ENCODE assay signal across 8 cellular contexts in the genomic region with DNA sequence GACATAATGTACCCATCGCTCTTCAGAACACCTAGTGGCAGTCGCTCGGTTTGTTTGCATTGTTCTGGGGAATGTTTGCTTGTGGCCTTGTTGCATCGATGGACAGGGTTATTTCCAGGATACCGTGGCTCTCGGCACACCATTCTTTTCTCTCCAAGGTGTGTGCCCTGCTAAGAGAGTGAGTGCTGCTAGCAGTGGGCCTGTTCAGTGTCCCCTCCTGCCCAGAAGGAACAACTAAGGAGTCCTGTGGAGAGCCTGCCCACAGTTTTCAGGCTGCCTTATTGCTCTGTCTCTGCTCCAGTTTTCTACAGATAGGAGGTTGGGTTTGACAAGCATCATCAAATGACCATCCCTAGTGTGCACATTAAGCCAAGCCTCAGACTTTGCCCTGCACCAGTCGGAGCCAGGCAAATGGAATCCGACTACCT. TPM values are rescaled to one million over a fixed set of nuclear protein-coding genes. Genes with fewer than 3 reads are reported as not detected.
DNase-seq lines count a peak whose midpoint lies in the region; ATAC-seq, FAIRE-seq and TF ChIP-seq lines count a peak whose summit lies in the region.

No MANE protein-coding gene starts in this region.

- H3K79me2 ChIP-seq in endothelial cell of umbilical vein (ENCODE audit: control insufficient read depth, insufficient read depth, low read length), result peaks cover 10% of the 10 kb centered on the region

- TF ChIP-seq CTCF in endothelial cell of umbilical vein (IDR thresholded peaks at IDR 0.05; ENCODE audit: extremely low read depth in 1 of 2, insufficient read depth in 1 of 2, low read depth in 1 of 2, low read length in 2 of 2), result no peak
- no peak for TF ChIP-seq CTCF in ovary (IDR thresholded peaks at IDR 0.05)

- dilution Hi-C loops in endothelial cell of umbilical vein (cut with MboI; ENCODE audit: extremely low pct_ligation_motif_present, low sequenced_read_pairs), result no loop called here

- peaks cover 10 to 23% of the 10 kb centered on the region in 2 donors for H3K36me3 Mint-ChIP-seq in CD4-positive, alpha-beta memory T cell

- H4K20me1 ChIP-seq in endothelial cell of umbilical vein (replicated peaks; ENCODE audit: control insufficient read depth, extremely low read depth, insufficient read depth, low read length), result no peaks in the 10 kb centered on the region

- H2AFZ ChIP-seq in endothelial cell of umbilical vein (ENCODE audit: low read depth, low read length), result no peak overlapping the region

- H3K4me1 Mint-ChIP-seq in CD4-positive, alpha-beta memory T cell, result peaks cover 27 to 65% (median 42%) of the 10 kb centered on the region in 4 donors

- peak overlapping the region; percentile 96 for H3K27ac ChIP-seq in CD4-positive, alpha-beta memory T cell (ENCODE audit: low read depth, low read length)
- no peak overlapping the region for H3K27ac ChIP-seq in endothelial cell of umbilical vein (ENCODE audit: insufficient read depth, low read depth, low read length)
- peak overlapping the region in 1 of 2 donors; percentile 88 for H3K27ac ChIP-seq in ovary

- BruUV-seq in endothelial cell of umbilical vein (replicated peaks; lab: Mats Ljungman, UMichigan), result TSS peak; percentile 25

- no peaks in the 10 kb centered on the region for H3K9me3 ChIP-seq in CD4-positive, alpha-beta memory T cell (ENCODE audit: control insufficient read depth in 1 of 2, low read length in 2 of 2)
- no peaks in the 10 kb centered on the region for H3K9me3 ChIP-seq in endothelial cell of umbilical vein (replicated peaks; ENCODE audit: control insufficient read depth, insufficient read depth, low read length)
- no peaks in the 10 kb centered on the region for H3K9me3 ChIP-seq in ovary

- TF ChIP-seq POLR2A in endothelial cell of umbilical vein (IDR thresholded peaks at IDR 0.05; ENCODE audit: low read depth, low read length) (no peak), ovary (IDR thresholded peaks at IDR 0.05) (no peak)

- no peak overlapping the region for H3K9ac ChIP-seq in endothelial cell of umbilical vein (replicated peaks; ENCODE audit: extremely low read depth, insufficient read depth, low read length)

- H3K27ac Mint-ChIP-seq in CD4-positive, alpha-beta memory T cell, result peak overlapping the region; percentile 67 to 97 (median 68)

- no peak for TF ChIP-seq EP300 in ovary (IDR thresholded peaks at IDR 0.05)

- H3K9me1 ChIP-seq in endothelial cell of umbilical vein (replicated peaks; ENCODE audit: control insufficient read depth, extremely low read depth, insufficient read depth, low read length), result no peaks in the 10 kb centered on the region

- no peak overlapping the region for H3K4me3 ChIP-seq in CD4-positive, alpha-beta memory T cell (ENCODE audit: low read length in 2 of 2)
- no peak overlapping the region for H3K4me3 ChIP-seq in endothelial cell of umbilical vein (replicated peaks in 1 of 3; ENCODE audit: insufficient read depth in 1 of 3, low read depth in 1 of 3, low read length in 3 of 3)
- peak overlapping the region; percentile 87 for H3K4me3 ChIP-seq in ovary

- intact Hi-C loops in CD4-positive, alpha-beta memory T cell (cut with micrococcal nuclease), result loop anchor here (10.0 kb wide), 2 partner anchors 266 to 1416 kb away; no protein-coding TSS in a partner anchor
- intact Hi-C loops in endothelial cell of umbilical vein (cut with micrococcal nuclease), result loop anchor here (10.0 kb wide), 1 partner anchor 466 kb away; no protein-coding TSS in a partner anchor
- intact Hi-C loops in ovary (cut with DNase I), result no loop called here

- DNase-seq in CD4-positive, alpha-beta memory T cell, result no peak
- peak; percentile 27 for DNase-seq in NCI-H69 (lab: John Stamatoyannopoulos, UW)
- no peak for DNase-seq in endothelial cell of umbilical vein (ENCODE audit: low read depth, low spot score)
- DNase-seq in ovary, result no peak
- no peak for DNase-seq in HTR-8/SVneo (ENCODE audit: insufficient read length, low spot score)
- DNase-seq in AG08395 (ENCODE audit: low spot score), result no peak

- CTCF ChIA-PET in CD4-positive, alpha-beta memory T cell (lab: Charles Lee; ENCODE audit: partially characterized antibody), result no interaction called here
- CTCF ChIA-PET in endothelial cell of umbilical vein (lab: Charles Lee), result no interaction called here

- no peaks in the 10 kb centered on the region for H3K27me3 ChIP-seq in CD4-positive, alpha-beta memory T cell (ENCODE audit: insufficient read depth, low read length)
- H3K27me3 ChIP-seq in endothelial cell of umbilical vein (ENCODE audit: control insufficient read depth in 2 of 2, insufficient read depth in 2 of 2, low read length in 2 of 2), result peaks cover 7 to 9% of the 10 kb centered on the region in 2 experiments
- no peaks in the 10 kb centered on the region for H3K27me3 ChIP-seq in ovary

- 39 to 44% (median 41%) methylated on average over 8 of the region's 8 CpGs for WGBS in ovary, 3 donors

- H3K4me1 ChIP-seq in CD4-positive, alpha-beta memory T cell (ENCODE audit: insufficient read depth, low read length), result peaks cover 39% of the 10 kb centered on the region
- H3K4me1 ChIP-seq in endothelial cell of umbilical vein (ENCODE audit: control insufficient read depth, extremely low read depth, insufficient read depth, low read length), result peaks cover 9% of the 10 kb centered on the region
- H3K4me1 ChIP-seq in ovary (ENCODE audit: insufficient read depth), result peaks cover 18% of the 10 kb centered on the region

- H3K4me2 ChIP-seq in endothelial cell of umbilical vein (ENCODE audit: insufficient read depth, low read length), result peak overlapping the region; percentile 80

- H3K27me3 Mint-ChIP-seq in CD4-positive, alpha-beta memory T cell, result no peaks in the 10 kb centered on the region

- ATAC-seq in HG02973 (IDR thresholded peaks at IDR 0.05; ENCODE audit: unreplicated experiment) (no peak), GM19455 (IDR thresholded peaks at IDR 0.05; ENCODE audit: unreplicated experiment) (no peak)

- FAIRE-seq in endothelial cell of umbilical vein (lab: Jason Lieb, UNC) (no peak), HTR-8/SVneo (lab: Jason Lieb, UNC) (no peak)

- POLR2A ChIA-PET in CD4-positive, alpha-beta memory T cell (lab: Charles Lee; ENCODE audit: partially characterized antibody), result interaction anchor here (3.2 kb wide), 1 partner anchor 70 kb away, joined by 32 read pairs; a partner anchor contains a TSS
- POLR2A ChIA-PET in endothelial cell of umbilical vein (lab: Charles Lee), result interaction anchor here (0.9 kb wide), 1 partner anchor 9 kb away, joined by 3 read pairs; no protein-coding TSS in a partner anchor

- H3K9me3 Mint-ChIP-seq in CD4-positive, alpha-beta memory T cell, result peaks cover 0 to 4% (median 0%) of the 10 kb centered on the region in 8 donors

- peak overlapping the region; percentile 76 to 97 (median 84) for H3K4me3 Mint-ChIP-seq in CD4-positive, alpha-beta memory T cell

- H3K36me3 ChIP-seq in CD4-positive, alpha-beta memory T cell (ENCODE audit: insufficient read depth, low read length), result no peaks in the 10 kb centered on the region
- H3K36me3 ChIP-seq in endothelial cell of umbilical vein (ENCODE audit: control insufficient read depth in 2 of 2, extremely low read depth in 1 of 2, insufficient read depth in 2 of 2, low read length in 2 of 2), result no peaks in the 10 kb centered on the region
- H3K36me3 ChIP-seq in ovary, result no peaks in the 10 kb centered on the region

RNA-seq across cellular contexts. Expression of a gene that starts 1.4 kb away (rescaled TPM):
- 10 to 100 TPM; 66.0 to 67.4 TPM for total RNA-seq in CD4-positive, alpha-beta memory T cell
- 10 to 100 TPM; 22.6 to 28.9 TPM for polyA plus RNA-seq in CD4-positive, alpha-beta memory T cell
- 8.8 and 11.7 TPM in 2 replicates for total RNA-seq in endothelial cell of umbilical vein
- 7.1 and 7.7 TPM in 2 replicates for polyA plus RNA-seq in endothelial cell of umbilical vein
- 3.9 and 4.2 TPM in 2 replicates for polyA plus RNA-seq in endothelial cell of umbilical vein (2011; cell fraction: cytosol; rRNA removed)
- 23.2 and 24.2 TPM in 2 replicates for polyA plus RNA-seq in endothelial cell of umbilical vein (2011; cell fraction: nucleus; rRNA removed)
- polyA plus RNA-seq in endothelial cell of umbilical vein (2012), result 4.5 and 6.4 TPM in 2 replicates
- polyA minus RNA-seq in endothelial cell of umbilical vein, result 18.9 and 21.8 TPM in 2 replicates
- 6.7 TPM for polyA minus RNA-seq in endothelial cell of umbilical vein (2011; cell fraction: cytosol; rRNA and poly(A)+ RNA removed)
- polyA minus RNA-seq in endothelial cell of umbilical vein (2011; cell fraction: nucleus; rRNA and poly(A)+ RNA removed), result 20.3 and 22.4 TPM in 2 replicates
- 10 to 100 TPM; 44.8 to 94.2 (median 70.8) TPM for total RNA-seq in ovary
- polyA plus RNA-seq in ovary, result 10 to 100 TPM; 37.2 to 38.0 TPM

RNA-seq across cellular contexts. Expression of a gene that starts 36.8 kb away (rescaled TPM):
- under 1 TPM; 0.73 to 0.86 TPM for total RNA-seq in CD4-positive, alpha-beta memory T cell
- polyA plus RNA-seq in CD4-positive, alpha-beta memory T cell, result under 1 TPM; 0.06 to 0.08 TPM
- 4.8 and 5.3 TPM in 2 replicates for total RNA-seq in endothelial cell of umbilical vein
- 4.1 and 6.8 TPM in 2 replicates for polyA plus RNA-seq in endothelial cell of umbilical vein
- polyA plus RNA-seq in endothelial cell of umbilical vein (2011; cell fraction: cytosol; rRNA removed), result 3.2 and 3.9 TPM in 2 replicates
- 2.5 and 2.8 TPM in 2 replicates for polyA plus RNA-seq in endothelial cell of umbilical vein (2011; cell fraction: nucleus; rRNA removed)
- polyA plus RNA-seq in endothelial cell of umbilical vein (2012), result 3.8 and 4.9 TPM in 2 replicates
- 2.3 and 2.9 TPM in 2 replicates for polyA minus RNA-seq in endothelial cell of umbilical vein
- polyA minus RNA-seq in endothelial cell of umbilical vein (2011; cell fraction: cytosol; rRNA and poly(A)+ RNA removed), result 1.1 TPM
- 1.3 TPM in 2 replicates for polyA minus RNA-seq in endothelial cell of umbilical vein (2011; cell fraction: nucleus; rRNA and poly(A)+ RNA removed)
- 10 to 100 TPM in 6 of 7 donors, 1 to 10 TPM in 1; 9.9 to 24.1 (median 15.2) TPM for total RNA-seq in ovary
- polyA plus RNA-seq in ovary, result 1 to 10 TPM; 3.7 to 8.0 TPM

RNA-seq across cellular contexts. Expression of a gene that starts 43.7 kb away (rescaled TPM):
- total RNA-seq in CD4-positive, alpha-beta memory T cell, result 10 to 100 TPM; 20.3 to 21.5 TPM
- 10 to 100 TPM; 18.6 to 19.9 TPM for polyA plus RNA-seq in CD4-positive, alpha-beta memory T cell
- total RNA-seq in endothelial cell of umbilical vein (17.1 and 19.8 TPM in 2 replicates), ovary (10 to 100 TPM in 4 of 7 donors, 1 to 10 TPM in 3; 6.1 to 13.8 (median 10.7) TPM)
- polyA plus RNA-seq in endothelial cell of umbilical vein (8.5 and 10.5 TPM in 2 replicates), ovary (1 to 10 TPM; 5.9 to 8.4 TPM)
- 7.7 and 9.1 TPM in 2 replicates for polyA plus RNA-seq in endothelial cell of umbilical vein (2011; cell fraction: cytosol; rRNA removed)
- 3.2 and 5.4 TPM in 2 replicates for polyA plus RNA-seq in endothelial cell of umbilical vein (2011; cell fraction: nucleus; rRNA removed)
- polyA plus RNA-seq in endothelial cell of umbilical vein (2012), result 17.4 and 21.6 TPM in 2 replicates
- polyA minus RNA-seq in endothelial cell of umbilical vein, result 9.3 and 13.4 TPM in 2 replicates
- 10.5 TPM for polyA minus RNA-seq in endothelial cell of umbilical vein (2011; cell fraction: cytosol; rRNA and poly(A)+ RNA removed)
- 5.6 and 6.1 TPM in 2 replicates for polyA minus RNA-seq in endothelial cell of umbilical vein (2011; cell fraction: nucleus; rRNA and poly(A)+ RNA removed)

RNA-seq across cellular contexts. Expression of a gene that starts 58.4 kb away (rescaled TPM):
- 1 to 10 TPM; 4.5 to 4.8 TPM for total RNA-seq in CD4-positive, alpha-beta memory T cell
- polyA plus RNA-seq in CD4-positive, alpha-beta memory T cell, result not detected
- total RNA-seq in endothelial cell of umbilical vein (1.1 and 1.4 TPM in 2 replicates), ovary (1 to 10 TPM in 1 of 7 donors, under 1 TPM in 5, not detected in 1; 0.48 to 1.6 (median 0.67) TPM)
- polyA plus RNA-seq in endothelial cell of umbilical vein (0.53 and 0.84 TPM in 2 replicates), ovary (under 1 TPM in 1 of 2 donors, not detected in 1; 0.23 TPM)
- 0.20 and 0.30 TPM in 2 replicates for polyA plus RNA-seq in endothelial cell of umbilical vein (2011; cell fraction: cytosol; rRNA removed)
- 2.9 and 4.5 TPM in 2 replicates for polyA plus RNA-seq in endothelial cell of umbilical vein (2011; cell fraction: nucleus; rRNA removed)
- polyA plus RNA-seq in endothelial cell of umbilical vein (2012), result 0.33 TPM in 1 of 2 replicates, not detected in the other
- polyA minus RNA-seq in endothelial cell of umbilical vein, result 1.2 and 3.4 TPM in 2 replicates
- not detected for polyA minus RNA-seq in endothelial cell of umbilical vein (2011; cell fraction: cytosol; rRNA and poly(A)+ RNA removed)
- 6.7 and 13.2 TPM in 2 replicates for polyA minus RNA-seq in endothelial cell of umbilical vein (2011; cell fraction: nucleus; rRNA and poly(A)+ RNA removed)

Comparison
In these comparisons a context has a peak if more than half of its experiments do, and no peak if none do; other contexts are left out.
1. intact Hi-C loops: an anchor here in CD4-positive, alpha-beta memory T cell (10.0 kb wide) and endothelial cell of umbilical vein (10.0 kb wide); none called in ovary.